1 cellular context compared by ENCODE assay signal in the genomic region with DNA sequence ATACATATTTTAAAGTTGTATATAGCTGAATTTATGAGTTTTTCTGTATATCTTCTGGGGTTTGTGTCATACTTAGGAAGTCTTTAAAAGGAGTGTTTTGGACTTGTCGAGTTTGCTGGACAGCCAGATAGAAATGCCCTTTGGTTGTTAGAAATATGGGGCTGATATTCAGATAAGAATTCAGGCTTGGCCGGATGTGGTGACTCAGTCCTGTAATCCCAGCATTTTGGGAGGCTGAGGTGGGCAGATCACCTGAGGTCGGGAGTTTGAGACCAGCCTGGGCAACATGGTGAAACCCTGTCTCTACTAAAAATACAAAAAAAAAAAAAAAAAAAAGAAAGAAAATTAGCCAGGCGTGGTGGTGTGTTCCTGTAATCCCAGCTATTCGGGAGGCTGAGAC. TPM values are rescaled to one million over a fixed set of nuclear protein-coding genes. Genes with fewer than 3 reads are reported as not detected.
"Had no signal": no experiment of that assay in that cellular context is flagged by ENCODE, and none has a peak within 500 bp of the region (broad histone marks: within the 10 kb centered on the region; RNA-seq: fewer than 3 reads in every experiment).

No MANE protein-coding gene starts in this region.

RNA-seq across cellular contexts. Expression of a gene that starts 13.1 kb away (rescaled TPM):
- polyA plus RNA-seq: IgD-negative memory B cell had no signal
